Comparison of ENCODE assay signal across 28 cellular contexts in genomic region chr4:8591114-8591513, GRCh38. TPM values are rescaled to one million over a fixed set of nuclear protein-coding genes. Genes with fewer than 3 reads are reported as not detected.
"Had no signal": no experiment of that assay in that cellular context is flagged by ENCODE, and none has a peak within 500 bp of the region (broad histone marks: within the 10 kb centered on the region; RNA-seq: fewer than 3 reads in every experiment).

No MANE protein-coding gene starts in this region.

- H3K4me3 Mint-ChIP-seq: central memory CD8-positive, alpha-beta T cell; effector memory CD8-positive, alpha-beta T cell; stimulated activated naive B cell treated with anti-CD40 and anti-IgM and Interleukin-4, amounts not matched to agents 10 μg/mL and 1 μg/mL and 100 μg/mL, for 72 hours; stimulated activated naive CD8-positive, alpha-beta T cell treated with anti-CD3 and anti-CD28 coated beads, Interleukin-15, Interleukin-2, amounts not matched to agents 100 ng/mL and 50 ng/mL, for 24 hours had no signal

- H3K27me3 ChIP-seq: right lobe of liver, uterus had no signal

- H3K27ac ChIP-seq: coronary artery, hepatocyte, neutrophil, parathyroid adenoma, right lobe of liver, thoracic aorta, tibial nerve, upper lobe of right lung, uterus had no signal

- H3K27ac Mint-ChIP-seq: effector memory CD8-positive, alpha-beta T cell; mesothelial cell of epicardium; naive B cell; progenitor cell of endocrine pancreas; stimulated activated naive B cell treated with anti-CD40 and anti-IgM and Interleukin-4, amounts not matched to agents 10 μg/mL and 1 μg/mL and 100 μg/mL, for 72 hours; stimulated activated naive CD8-positive, alpha-beta T cell treated with anti-CD3 and anti-CD28 coated beads, Interleukin-15, Interleukin-2, amounts not matched to agents 100 ng/mL and 50 ng/mL, for 24 hours had no signal

- H2AFZ ChIP-seq: hepatocyte, parathyroid adenoma had no signal

- H3K36me3 Mint-ChIP-seq: mesothelial cell of epicardium; naive B cell; stimulated activated naive B cell treated with anti-CD40 and anti-IgM and Interleukin-4, amounts not matched to agents 10 μg/mL and 1 μg/mL and 100 μg/mL, for 72 hours had no signal

- DNase-seq: effector memory CD8-positive, alpha-beta T cell; head of caudate nucleus; left colon; mesenchymal stem cell; naive B cell; small intestine; stimulated activated CD4-positive, alpha-beta T cell treated with anti-CD3 and anti-CD28 coated beads, Interleukin-15, amount 100 ng/mL, for 24 hours; stimulated activated CD4-positive, alpha-beta T cell treated with anti-CD3 and anti-CD28 coated beads, Interleukin-2, amount 100 ng/mL, for 48 hours; stimulated activated naive B cell treated with anti-CD40 and anti-IgM and Interleukin-4, amounts not matched to agents 10 μg/mL and 1 μg/mL and 100 μg/mL, for 72 hours; upper lobe of right lung; uterus had no signal

- H3K4me3 ChIP-seq: coronary artery, hepatocyte, mucosa of descending colon, right lobe of liver, thoracic aorta, tibial nerve, upper lobe of right lung, uterus had no signal

- H3K4me1 ChIP-seq: parathyroid adenoma, right lobe of liver, upper lobe of right lung had no signal

- H3K9me3 ChIP-seq: mucosa of descending colon, neutrophil, right lobe of liver, thoracic aorta, tibial nerve, upper lobe of right lung, uterus had no signal

- ATAC-seq: effector memory CD8-positive, alpha-beta T cell; left colon; mucosa of descending colon; right lobe of liver; stimulated activated naive B cell treated with anti-CD40 and anti-IgM and Interleukin-4, amounts not matched to agents 10 μg/mL and 1 μg/mL and 100 μg/mL, for 72 hours; upper lobe of right lung had no signal

- H3K4me1 Mint-ChIP-seq: central memory CD8-positive, alpha-beta T cell had no signal

- H3K36me3 ChIP-seq: neutrophil, right lobe of liver, thoracic aorta, tibial nerve, upper lobe of right lung, uterus had no signal

- H3K9ac ChIP-seq: parathyroid adenoma had no signal

- H3K9me3 Mint-ChIP-seq: central memory CD8-positive, alpha-beta T cell; effector memory CD8-positive, alpha-beta T cell; mesothelial cell of epicardium; naive B cell; stimulated activated naive B cell treated with anti-CD40 and anti-IgM and Interleukin-4, amounts not matched to agents 10 μg/mL and 1 μg/mL and 100 μg/mL, for 72 hours; stimulated activated naive CD8-positive, alpha-beta T cell treated with anti-CD3 and anti-CD28 coated beads, Interleukin-15, Interleukin-2, amounts not matched to agents 100 ng/mL and 50 ng/mL, for 24 hours had no signal

- H3K4me2 ChIP-seq: hepatocyte had no signal

RNA-seq across cellular contexts. Expression of gene CPZ, which starts 1.5 kb away (rescaled TPM):
- total RNA-seq: dermis microvascular lymphatic vessel endothelial cell, lung microvascular endothelial cell had no signal
- polyA plus RNA-seq: neural cell had no signal

RNA-seq across cellular contexts. Expression of gene GPR78, which starts 10.9 kb away (rescaled TPM):
- total RNA-seq: dermis microvascular lymphatic vessel endothelial cell, kidney epithelial cell, liver, lung microvascular endothelial cell, right lobe of liver, thoracic aorta, tibial nerve had no signal
- polyA plus RNA-seq: liver, neural cell, small intestine had no signal
